1 cellular context compared by ENCODE assay signal in the genomic region with DNA sequence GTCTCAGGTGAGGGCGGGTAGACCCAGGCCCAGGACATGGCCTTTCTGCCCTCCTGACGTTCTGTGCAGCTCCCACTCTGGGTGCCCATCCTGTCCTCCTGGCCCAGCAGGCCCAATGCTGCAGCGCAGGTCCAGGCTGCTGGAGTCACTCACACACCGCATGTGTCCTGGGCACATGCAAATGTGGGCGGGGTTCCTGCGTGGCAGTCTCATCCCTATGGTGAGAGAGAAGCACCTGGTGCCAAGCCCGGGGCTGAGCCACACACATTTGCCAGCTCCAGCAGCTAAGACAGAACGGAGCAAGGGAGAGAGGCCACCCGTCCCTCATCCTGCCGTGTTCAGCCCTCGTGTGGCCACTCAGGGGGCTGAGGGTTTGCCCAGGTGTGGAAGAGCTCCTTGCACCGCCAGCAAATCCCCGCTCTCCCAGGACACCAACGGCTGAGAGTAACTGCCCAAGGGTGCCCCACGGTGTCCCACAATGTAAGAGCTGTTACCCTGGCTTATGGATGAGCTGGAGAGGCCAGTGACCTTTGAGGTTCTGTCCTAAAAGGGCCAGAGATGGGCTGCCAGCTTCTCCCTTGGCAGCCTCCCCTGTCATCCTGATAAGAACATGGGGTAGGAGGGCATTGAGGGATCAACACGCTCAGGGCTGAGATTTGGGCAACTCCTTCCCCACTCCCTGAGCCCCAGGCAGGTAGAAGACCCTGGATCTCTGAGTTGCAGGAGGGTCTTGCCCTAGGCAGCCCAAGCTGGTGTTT.
A peak's percentile ranks its signal among the peaks of the same experiment; 100 is the strongest.
TF ChIP-seq lines count a peak whose summit lies in the region.

No MANE protein-coding gene starts in this region.

TF ChIP-seq in HepG2, 621 proteins besides CTCF, POLR2A, EP300 and RAD21 (continues in another document):
- TF ChIP-seq TP53 (CRISPR knock-in tag; conservative IDR thresholded peaks at IDR 0.05) (no peak), KLF15 (CRISPR knock-in tag; IDR thresholded peaks at IDR 0.05; ENCODE audit: borderline replicate concordance) (no peak), RELA (CRISPR knock-in tag; IDR thresholded peaks at IDR 0.05) (no peak), AKAP8 (CRISPR knock-in tag; IDR thresholded peaks at IDR 0.05) (peak; percentile 96), ZNF644 (CRISPR knock-in tag; IDR thresholded peaks at IDR 0.05; ENCODE audit: low read depth) (no peak), DNMT1 (CRISPR knock-in tag; IDR thresholded peaks at IDR 0.05) (no peak), MEIS1 (CRISPR knock-in tag; IDR thresholded peaks at IDR 0.05; ENCODE audit: borderline replicate concordance) (no peak), ZNF543 (CRISPR knock-in tag; IDR thresholded peaks at IDR 0.05) (no peak), NFAT5 (CRISPR knock-in tag; IDR thresholded peaks at IDR 0.05) (no peak), ZNF512B (CRISPR knock-in tag; IDR thresholded peaks at IDR 0.05; ENCODE audit: borderline replicate concordance) (no peak), GABPB1 (CRISPR knock-in tag; IDR thresholded peaks at IDR 0.05) (no peak; the same call in 1 of the 2 replicates), HNF4A (CRISPR knock-in tag; IDR thresholded peaks at IDR 0.05) (no peak), ZNF18 (CRISPR knock-in tag; IDR thresholded peaks at IDR 0.05; ENCODE audit: insufficient replicate concordance) (no peak), ZNF672 (CRISPR knock-in tag; IDR thresholded peaks at IDR 0.05) (no peak), AGO1 (IDR thresholded peaks at IDR 0.05; ENCODE audit: low read depth, low read length, poor library complexity, severe bottlenecking) (peak; percentile 98), NR2C2 (CRISPR knock-in tag; IDR thresholded peaks at IDR 0.05; ENCODE audit: borderline replicate concordance) (no peak), KDM2A (CRISPR knock-in tag; IDR thresholded peaks at IDR 0.05; ENCODE audit: borderline replicate concordance, low read depth) (peak; percentile 62), PCBP2 (optimal IDR thresholded peaks at IDR 0.05; ENCODE audit: low read depth, low read length, poor library complexity, severe bottlenecking) (no peak), LBX2 (CRISPR knock-in tag; IDR thresholded peaks at IDR 0.05; ENCODE audit: borderline replicate concordance) (no peak), RFXANK (CRISPR knock-in tag; IDR thresholded peaks at IDR 0.05) (no peak), SIN3B (IDR thresholded peaks at IDR 0.05; ENCODE audit: low read length) (no peak), PCBP1 (IDR thresholded peaks at IDR 0.05; ENCODE audit: borderline replicate concordance, low read depth, low read length) (no peak), ZNF124 (CRISPR knock-in tag; IDR thresholded peaks at IDR 0.05) (no peak), NR0B2 (CRISPR knock-in tag; IDR thresholded peaks at IDR 0.05) (no peak), ZNF766 (CRISPR knock-in tag; IDR thresholded peaks at IDR 0.05; ENCODE audit: borderline replicate concordance) (0 out of 2 replicates have a peak, but pooled peaks have one; percentile 30), POLR2AphosphoS2 (IDR thresholded peaks at IDR 0.05; ENCODE audit: low read depth, low read length) (no peak), ZSCAN22 (CRISPR knock-in tag; IDR thresholded peaks at IDR 0.05) (no peak)
- TF ChIP-seq, protein P1, sequence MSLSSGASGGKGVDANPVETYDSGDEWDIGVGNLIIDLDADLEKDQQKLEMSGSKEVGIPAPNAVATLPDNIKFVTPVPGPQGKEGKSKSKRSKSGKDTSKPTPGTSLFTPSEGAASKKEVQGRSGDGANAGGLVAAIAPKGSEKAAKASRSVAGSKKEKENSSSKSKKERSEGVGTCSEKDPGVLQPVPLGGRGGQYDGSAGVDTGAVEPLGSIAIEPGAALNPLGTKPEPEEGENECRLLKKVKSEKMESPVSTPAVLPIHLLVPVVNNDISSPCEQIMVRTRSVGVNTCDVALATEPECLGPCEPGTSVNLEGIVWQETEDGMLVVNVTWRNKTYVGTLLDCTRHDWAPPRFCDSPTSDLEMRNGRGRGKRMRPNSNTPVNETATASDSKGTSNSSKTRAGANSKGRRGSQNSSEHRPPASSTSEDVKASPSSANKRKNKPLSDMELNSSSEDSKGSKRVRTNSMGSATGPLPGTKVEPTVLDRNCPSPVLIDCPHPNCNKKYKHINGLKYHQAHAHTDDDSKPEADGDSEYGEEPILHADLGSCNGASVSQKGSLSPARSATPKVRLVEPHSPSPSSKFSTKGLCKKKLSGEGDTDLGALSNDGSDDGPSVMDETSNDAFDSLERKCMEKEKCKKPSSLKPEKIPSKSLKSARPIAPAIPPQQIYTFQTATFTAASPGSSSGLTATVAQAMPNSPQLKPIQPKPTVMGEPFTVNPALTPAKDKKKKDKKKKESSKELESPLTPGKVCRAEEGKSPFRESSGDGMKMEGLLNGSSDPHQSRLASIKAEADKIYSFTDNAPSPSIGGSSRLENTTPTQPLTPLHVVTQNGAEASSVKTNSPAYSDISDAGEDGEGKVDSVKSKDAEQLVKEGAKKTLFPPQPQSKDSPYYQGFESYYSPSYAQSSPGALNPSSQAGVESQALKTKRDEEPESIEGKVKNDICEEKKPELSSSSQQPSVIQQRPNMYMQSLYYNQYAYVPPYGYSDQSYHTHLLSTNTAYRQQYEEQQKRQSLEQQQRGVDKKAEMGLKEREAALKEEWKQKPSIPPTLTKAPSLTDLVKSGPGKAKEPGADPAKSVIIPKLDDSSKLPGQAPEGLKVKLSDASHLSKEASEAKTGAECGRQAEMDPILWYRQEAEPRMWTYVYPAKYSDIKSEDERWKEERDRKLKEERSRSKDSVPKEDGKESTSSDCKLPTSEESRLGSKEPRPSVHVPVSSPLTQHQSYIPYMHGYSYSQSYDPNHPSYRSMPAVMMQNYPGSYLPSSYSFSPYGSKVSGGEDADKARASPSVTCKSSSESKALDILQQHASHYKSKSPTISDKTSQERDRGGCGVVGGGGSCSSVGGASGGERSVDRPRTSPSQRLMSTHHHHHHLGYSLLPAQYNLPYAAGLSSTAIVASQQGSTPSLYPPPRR (CRISPR knock-in tag; IDR thresholded peaks at IDR 0.05; ENCODE audit: borderline replicate concordance): no peak
- TF ChIP-seq, protein P2, sequence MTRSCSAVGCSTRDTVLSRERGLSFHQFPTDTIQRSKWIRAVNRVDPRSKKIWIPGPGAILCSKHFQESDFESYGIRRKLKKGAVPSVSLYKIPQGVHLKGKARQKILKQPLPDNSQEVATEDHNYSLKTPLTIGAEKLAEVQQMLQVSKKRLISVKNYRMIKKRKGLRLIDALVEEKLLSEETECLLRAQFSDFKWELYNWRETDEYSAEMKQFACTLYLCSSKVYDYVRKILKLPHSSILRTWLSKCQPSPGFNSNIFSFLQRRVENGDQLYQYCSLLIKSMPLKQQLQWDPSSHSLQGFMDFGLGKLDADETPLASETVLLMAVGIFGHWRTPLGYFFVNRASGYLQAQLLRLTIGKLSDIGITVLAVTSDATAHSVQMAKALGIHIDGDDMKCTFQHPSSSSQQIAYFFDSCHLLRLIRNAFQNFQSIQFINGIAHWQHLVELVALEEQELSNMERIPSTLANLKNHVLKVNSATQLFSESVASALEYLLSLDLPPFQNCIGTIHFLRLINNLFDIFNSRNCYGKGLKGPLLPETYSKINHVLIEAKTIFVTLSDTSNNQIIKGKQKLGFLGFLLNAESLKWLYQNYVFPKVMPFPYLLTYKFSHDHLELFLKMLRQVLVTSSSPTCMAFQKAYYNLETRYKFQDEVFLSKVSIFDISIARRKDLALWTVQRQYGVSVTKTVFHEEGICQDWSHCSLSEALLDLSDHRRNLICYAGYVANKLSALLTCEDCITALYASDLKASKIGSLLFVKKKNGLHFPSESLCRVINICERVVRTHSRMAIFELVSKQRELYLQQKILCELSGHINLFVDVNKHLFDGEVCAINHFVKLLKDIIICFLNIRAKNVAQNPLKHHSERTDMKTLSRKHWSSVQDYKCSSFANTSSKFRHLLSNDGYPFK (CRISPR knock-in tag; IDR thresholded peaks at IDR 0.05; ENCODE audit: borderline replicate concordance): 0 out of 2 replicates have a peak, but pooled peaks have one; percentile 17
- TF ChIP-seq, protein P3, sequence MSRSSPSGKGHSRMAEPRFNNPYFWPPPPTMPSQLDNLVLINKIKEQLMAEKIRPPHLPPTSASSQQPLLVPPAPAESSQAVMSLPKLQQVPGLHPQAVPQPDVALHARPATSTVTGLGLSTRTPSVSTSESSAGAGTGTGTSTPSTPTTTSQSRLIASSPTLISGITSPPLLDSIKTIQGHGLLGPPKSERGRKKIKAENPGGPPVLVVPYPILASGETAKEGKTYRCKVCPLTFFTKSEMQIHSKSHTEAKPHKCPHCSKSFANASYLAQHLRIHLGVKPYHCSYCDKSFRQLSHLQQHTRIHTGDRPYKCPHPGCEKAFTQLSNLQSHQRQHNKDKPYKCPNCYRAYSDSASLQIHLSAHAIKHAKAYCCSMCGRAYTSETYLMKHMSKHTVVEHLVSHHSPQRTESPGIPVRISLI (CRISPR knock-in tag; IDR thresholded peaks at IDR 0.05; ENCODE audit: borderline replicate concordance): no peak
